ENCODE assay signal across 8 cellular contexts in the genomic region with DNA sequence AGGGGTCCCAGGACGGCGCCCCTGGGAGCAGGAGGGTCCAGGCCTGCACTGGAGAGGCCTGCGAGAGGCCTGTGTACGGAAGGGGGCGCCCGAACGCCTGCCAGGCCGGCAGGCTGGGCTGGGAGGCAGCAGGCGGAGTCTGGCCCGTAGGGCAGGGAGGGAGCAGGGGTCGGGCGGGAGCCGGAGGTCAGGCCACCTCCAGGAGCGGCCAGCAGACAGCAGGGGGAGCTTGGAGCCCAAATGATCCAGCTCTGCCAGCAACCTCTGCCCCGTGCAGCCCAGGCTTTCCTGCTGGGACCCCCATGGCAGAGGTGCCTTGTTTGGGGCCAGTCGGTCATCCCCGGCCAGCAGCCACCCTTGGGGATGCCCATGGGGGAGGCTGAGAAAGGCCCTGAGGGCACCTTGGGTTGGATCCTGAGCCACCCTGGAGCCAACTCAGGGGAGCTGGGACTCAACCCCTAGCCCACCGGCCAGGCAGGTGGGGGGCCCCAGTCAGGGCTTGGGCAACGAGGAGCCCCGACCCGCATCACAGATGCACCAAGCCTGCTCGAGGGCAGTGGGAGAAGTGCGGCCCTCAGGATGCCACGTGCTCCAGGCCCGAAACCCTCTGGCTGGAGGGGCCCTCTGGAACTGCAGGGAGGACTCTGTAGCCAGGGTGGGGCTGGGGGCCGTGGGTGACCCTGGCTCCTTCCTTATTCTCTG. TPM values are rescaled to one million over a fixed set of nuclear protein-coding genes. Genes with fewer than 3 reads are reported as not detected.
A peak's percentile ranks its signal among the peaks of the same experiment; 100 is the strongest.
DNase-seq lines count a peak whose midpoint lies in the region; ATAC-seq and TF ChIP-seq lines count a peak whose summit lies in the region.

No MANE protein-coding gene starts in this region.

- ATAC-seq in natural killer cell (peak; percentile 38 to 61 (median 50)), HG03469 (IDR thresholded peaks at IDR 0.05; ENCODE audit: unreplicated experiment) (no peak), GM18505 (IDR thresholded peaks at IDR 0.05; ENCODE audit: unreplicated experiment) (no peak), GM21526 (IDR thresholded peaks at IDR 0.05; ENCODE audit: low FRiP score, unreplicated experiment) (no peak)

- no peaks in the 10 kb centered on the region for H3K9me3 ChIP-seq in MM.1S (replicated peaks; ENCODE audit: insufficient read depth, low read length)

- no peak overlapping the region for H3K9ac ChIP-seq in MM.1S (ENCODE audit: low read length)

- H2AFZ ChIP-seq in MM.1S (ENCODE audit: low read length) = no peak overlapping the region

- no peaks in the 10 kb centered on the region for H3F3A ChIP-seq in MM.1S (ENCODE audit: insufficient read depth, low read length)

- DNase-seq in ELR (ENCODE audit: low read depth) = peak; percentile 17
- peak; percentile 18 for DNase-seq in MM.1S
- peak; percentile 51 for DNase-seq in dermis blood vessel endothelial cell
- DNase-seq in natural killer cell = peak; percentile 20
- no peak for DNase-seq in NCI-H2107 (lab: John Stamatoyannopoulos, UW)

- H3K4me3 ChIP-seq in MM.1S (ENCODE audit: low read length) = no peak overlapping the region

- peaks cover 85% of the 10 kb centered on the region for H3K27me3 ChIP-seq in MM.1S (replicated peaks; ENCODE audit: insufficient read depth, low read length)

- no peaks in the 10 kb centered on the region for H3K36me3 Mint-ChIP-seq in natural killer cell

- H4K20me1 ChIP-seq in MM.1S (ENCODE audit: insufficient read depth, low read length) = no peaks in the 10 kb centered on the region

- H3K9me3 Mint-ChIP-seq in natural killer cell = peaks cover 0 to 6% of the 10 kb centered on the region in 2 donors

- intact Hi-C loops in natural killer cell (cut with micrococcal nuclease) = loop anchor here (10.0 kb wide), 1 partner anchor 50 kb away; no protein-coding TSS in a partner anchor

- no peak overlapping the region for H3K27ac ChIP-seq in MM.1S (ENCODE audit: low read length)

- no peak for TF ChIP-seq POLR2A in GM18505 (IDR thresholded peaks at IDR 0.05; ENCODE audit: borderline replicate concordance, extremely low read depth, insufficient read depth, insufficient read length)

- H3K4me2 ChIP-seq in MM.1S (ENCODE audit: low read depth, low read length) = no peak overlapping the region

- H3K27ac Mint-ChIP-seq in natural killer cell = no peak overlapping the region

- H3K9me2 ChIP-seq in MM.1S (replicated peaks; ENCODE audit: insufficient read depth, low read length) = no peaks in the 10 kb centered on the region

- H3K27me3 Mint-ChIP-seq in natural killer cell (ENCODE audit: low read depth in 2 of 2) = peaks cover 13 to 16% of the 10 kb centered on the region in 2 donors

- no peaks in the 10 kb centered on the region for H3K4me1 Mint-ChIP-seq in natural killer cell

- TF ChIP-seq CTCF in MM.1S (IDR thresholded peaks at IDR 0.05; ENCODE audit: low read length) (peak; percentile 54), natural killer cell (IDR thresholded peaks at IDR 0.05) (no peak)

- no peaks in the 10 kb centered on the region for H3K4me1 ChIP-seq in MM.1S (ENCODE audit: low read length)

- no peak overlapping the region for H3K4me3 Mint-ChIP-seq in natural killer cell

- H3K36me3 ChIP-seq in MM.1S (replicated peaks; ENCODE audit: insufficient read depth, low read length) = no peaks in the 10 kb centered on the region

- no peaks in the 10 kb centered on the region for H3K79me2 ChIP-seq in MM.1S (ENCODE audit: low read length)

RNA-seq across cellular contexts. Expression of a gene that starts 9.6 kb away (rescaled TPM):
- total RNA-seq in dermis blood vessel endothelial cell (not detected in 2 replicates), natural killer cell (not detected)

RNA-seq across cellular contexts. Expression of a gene that starts 13.6 kb away (rescaled TPM):
- total RNA-seq in dermis blood vessel endothelial cell (not detected in 2 replicates), natural killer cell (1 to 10 TPM; 1.2 to 5.4 (median 3.6) TPM)

RNA-seq across cellular contexts. Expression of a gene that starts 27.7 kb away (rescaled TPM):
- 0.42 TPM in 1 of 2 replicates, not detected in the other for total RNA-seq in dermis blood vessel endothelial cell
- 100 to 1,000 TPM; 487 to 595 (median 536) TPM for total RNA-seq in natural killer cell

Comparison
In these comparisons a context has a peak if more than half of its experiments do, and no peak if none do; other contexts are left out.
1. ATAC-seq: peak in natural killer cell (3 of 3); none in HG03469 (single experiment), GM18505 (single experiment) and GM21526 (single experiment).
2. RNA of a gene that starts 27.7 kb away (total RNA-seq): 487 to 595 TPM in natural killer cell; 0.42 TPM in dermis blood vessel endothelial cell; every median in the first group is over 100 times any median in the second.